ENCODE assay signal across 9 cellular contexts in the genomic region with DNA sequence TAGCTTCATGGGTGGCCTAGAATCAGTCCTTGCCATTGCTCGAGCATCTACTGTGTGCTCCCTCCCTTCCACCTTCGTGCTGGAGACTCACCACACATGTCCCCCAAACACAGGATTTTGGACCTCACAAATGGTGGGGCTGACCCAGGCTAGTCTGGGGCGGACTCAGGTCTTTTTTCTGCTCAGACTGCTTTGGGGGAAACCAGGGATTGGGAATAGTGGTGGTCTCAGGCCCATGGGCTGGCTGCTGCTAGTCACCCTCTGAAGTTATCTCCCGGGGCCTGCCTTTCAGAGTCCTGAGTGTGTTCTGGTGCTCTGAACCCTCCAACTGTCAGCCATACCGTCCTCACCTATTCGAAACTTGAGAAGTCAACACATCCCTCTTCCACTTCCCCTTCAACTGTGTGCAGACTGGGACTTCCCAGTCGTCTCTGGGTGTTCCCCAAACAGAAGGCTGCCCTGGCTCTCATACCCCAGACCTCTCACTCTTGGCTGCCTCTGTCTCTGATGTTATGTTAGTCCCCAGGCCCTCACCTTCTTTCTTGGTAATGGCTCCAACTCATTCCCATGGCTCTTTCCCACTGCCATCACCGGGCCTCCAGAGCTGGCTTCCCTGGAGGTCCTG. TPM values are rescaled to one million over a fixed set of nuclear protein-coding genes. Genes with fewer than 3 reads are reported as not detected.
DNase-seq lines count a peak whose midpoint lies in the region; ATAC-seq and TF ChIP-seq lines count a peak whose summit lies in the region.
"Had no signal": no experiment of that assay in that cellular context is flagged by ENCODE, and none has a peak within 500 bp of the region (broad histone marks: within the 10 kb centered on the region; RNA-seq: fewer than 3 reads in every experiment).

No MANE protein-coding gene starts in this region.

- H3K9me3 ChIP-seq in mucosa of descending colon (no peaks in the 10 kb centered on the region), gastroesophageal sphincter (peaks cover 0 to 13% (median 0%) of the 10 kb centered on the region in 3 donors)
- H3K9me3 ChIP-seq: ovary had no signal

- DNase-seq in KBM-7 (peak; percentile 65), mucosa of descending colon (no peak), mesendoderm (no peak)
- no peak for DNase-seq in activated T-cell treated with anti-CD3 and anti-CD28 coated beads, Interleukin-2, amount 50 U/mL, for 1 hour
- no peak for DNase-seq in NK-92 treated with Interleukin-12 subunit alpha and Interleukin-12 subunit beta, amount 100 ng/mL, for 24 hours (lab: John Stamatoyannopoulos, UW)

- TF ChIP-seq CTCF in mucosa of descending colon (IDR thresholded peaks at IDR 0.05): no peak
- TF ChIP-seq CTCF in gastroesophageal sphincter (IDR thresholded peaks at IDR 0.05): no peak

- H3K23ac ChIP-seq in mesendoderm (ENCODE audit: low read length): no peak overlapping the region

- H2BK15ac ChIP-seq in mesendoderm (replicated peaks; ENCODE audit: low read depth): no peak overlapping the region

- TF ChIP-seq EP300 in gastroesophageal sphincter (IDR thresholded peaks at IDR 0.05): no peak

- H3K4ac ChIP-seq in mesendoderm (ENCODE audit: low read depth, low read length): no peak overlapping the region

- peak; percentile 85 for ATAC-seq in GM18868 (IDR thresholded peaks at IDR 0.05; ENCODE audit: unreplicated experiment)
- peak; percentile 82 for ATAC-seq in GM21717 (IDR thresholded peaks at IDR 0.05; ENCODE audit: unreplicated experiment)
- ATAC-seq in mucosa of descending colon: peak; percentile 83
- no peak for ATAC-seq in gastroesophageal sphincter

- intact Hi-C loops in mucosa of descending colon (cut with DNase I, micrococcal nuclease): no loop called here

- no peaks in the 10 kb centered on the region for H3K79me2 ChIP-seq in mesendoderm (ENCODE audit: control insufficient read depth, insufficient read depth, low read length)

- in situ Hi-C loops in KBM-7 (cut with MboI; ENCODE audit: low pct_unique_long_range_greater_than_20kb, low sequenced_read_pairs): no loop called here

- no peak overlapping the region for H2BK120ac ChIP-seq in mesendoderm (ENCODE audit: low read depth, low read length)

- TF ChIP-seq POLR2A in gastroesophageal sphincter (IDR thresholded peaks at IDR 0.05): no peak

- H3K56ac ChIP-seq in mesendoderm (ENCODE audit: low read length): no peak overlapping the region

- no peaks in the 10 kb centered on the region for H3K36me3 ChIP-seq in mucosa of descending colon (ENCODE audit: low read depth)
- H3K36me3 ChIP-seq in mesendoderm (ENCODE audit: control insufficient read depth, insufficient read depth, low read length): no peaks in the 10 kb centered on the region
- no peaks in the 10 kb centered on the region for H3K36me3 ChIP-seq in gastroesophageal sphincter
- H3K36me3 ChIP-seq: ovary had no signal

- H3K4me1 ChIP-seq in mucosa of descending colon (ENCODE audit: low read depth) (no peaks in the 10 kb centered on the region), mesendoderm (ENCODE audit: control insufficient read depth, low read depth, low read length) (no peaks in the 10 kb centered on the region), gastroesophageal sphincter (peaks cover 0 to 3% (median 0%) of the 10 kb centered on the region in 3 donors)

- H3K4me3 ChIP-seq in mucosa of descending colon (no peak overlapping the region), mesendoderm (ENCODE audit: low read length) (no peak overlapping the region), gastroesophageal sphincter (no peak overlapping the region)
- H3K4me3 ChIP-seq: ovary had no signal

- no peak overlapping the region for H4K8ac ChIP-seq in mesendoderm (ENCODE audit: low read depth, low read length)

- no peak overlapping the region for H3K9ac ChIP-seq in mesendoderm (ENCODE audit: low read length)

- H3K18ac ChIP-seq in mesendoderm (ENCODE audit: low read length): no peak overlapping the region

- no peak overlapping the region for H2BK5ac ChIP-seq in mesendoderm (ENCODE audit: low read length)

- no peaks in the 10 kb centered on the region for H3K79me1 ChIP-seq in mesendoderm (ENCODE audit: low read length)

- no peak overlapping the region for H3K4me2 ChIP-seq in mesendoderm (ENCODE audit: low read length)

- no peak overlapping the region for H2AK5ac ChIP-seq in mesendoderm (ENCODE audit: low read length)

- WGBS in mesendoderm (ENCODE audit: extremely low coverage, insufficient coverage, low lambda C conversion rate): no CpG with 5 or more reads among the region's 8 CpGs
- 48 to 71% methylated on average over 3 to 6 of the region's 8 CpGs for WGBS in gastroesophageal sphincter (ENCODE audit: low coverage in 1 of 2), 2 donors

- no peak overlapping the region for H4K5ac ChIP-seq in mesendoderm (ENCODE audit: low read length)

- H3K27me3 ChIP-seq in mesendoderm (ENCODE audit: insufficient read depth, low read length, poor library complexity): no peaks in the 10 kb centered on the region
- H3K27me3 ChIP-seq in gastroesophageal sphincter: no peaks in the 10 kb centered on the region
- H3K27me3 ChIP-seq: ovary had no signal

- H3K27ac ChIP-seq in mesendoderm (ENCODE audit: low read depth, low read length) (no peak overlapping the region), gastroesophageal sphincter (no peak overlapping the region)
- H3K27ac ChIP-seq: ovary had no signal

RNA-seq across cellular contexts. Expression of gene PPCDC, which starts 46.0 kb away (rescaled TPM):
- total RNA-seq in mucosa of descending colon (10 to 100 TPM; 12.4 to 18.9 (median 18.2) TPM), gastroesophageal sphincter (10 to 100 TPM in 3 of 4 donors, 1 to 10 TPM in 1; 7.8 to 14.2 (median 12.9) TPM)
- polyA plus RNA-seq in mesendoderm (2013, experiment 1 of 2): 10.8 TPM
- polyA plus RNA-seq in mesendoderm (2013, experiment 2 of 2): 11.7 TPM
